ENCODE assay signal across 24 cellular contexts in genomic region chr7:44292418-44292817, GRCh38. TPM values are rescaled to one million over a fixed set of nuclear protein-coding genes. Genes with fewer than 3 reads are reported as not detected.
A peak's percentile ranks its signal among the peaks of the same experiment; 100 is the strongest.
DNase-seq lines count a peak whose midpoint lies in the region; ATAC-seq, FAIRE-seq and TF ChIP-seq lines count a peak whose summit lies in the region.
"Had no signal": no experiment of that assay in that cellular context is flagged by ENCODE, and none has a peak within 500 bp of the region (broad histone marks: within the 10 kb centered on the region; RNA-seq: fewer than 3 reads in every experiment).

No MANE protein-coding gene starts in this region.

- no peaks in the 10 kb centered on the region for H3K36me3 Mint-ChIP-seq in activated CD8-positive, alpha-beta T cell treated with anti-CD3 and anti-CD28 coated beads, Interleukin-2, amount 10 ng/mL, durations not matched to agents 7 days and 5 days (ENCODE audit: low read depth)
- H3K36me3 Mint-ChIP-seq in activated CD8-positive, alpha-beta T cell treated with anti-CD3 and anti-CD28 coated beads for 36 hours (ENCODE audit: low read depth): no peaks in the 10 kb centered on the region
- no peaks in the 10 kb centered on the region for H3K36me3 Mint-ChIP-seq in nephron (ENCODE audit: low read depth)

- no peak overlapping the region for H2AFZ ChIP-seq in K562 (ENCODE audit: low read depth, low read length)
- H2AFZ ChIP-seq: GM23338 had no signal

- intact Hi-C loops in activated CD8-positive, alpha-beta T cell treated with anti-CD3 and anti-CD28 coated beads for 36 hours (cut with micrococcal nuclease): no loop called here
- intact Hi-C loops in K562 (cut with micrococcal nuclease): no loop called here

- H3K27me3 ChIP-seq in BLaER1 (no peaks in the 10 kb centered on the region), K562 (ENCODE audit: control insufficient read depth in 2 of 2, insufficient read depth in 2 of 2, low read length in 2 of 2) (peaks cover 45 to 76% of the 10 kb centered on the region in 2 experiments), suprapubic skin (peaks cover 21% of the 10 kb centered on the region)

- H3K9me3 ChIP-seq in BLaER1 (no peaks in the 10 kb centered on the region), K562 (replicated peaks; ENCODE audit: control insufficient read depth, insufficient read depth, low read depth, low read length) (no peaks in the 10 kb centered on the region), suprapubic skin (no peaks in the 10 kb centered on the region)
- H3K9me3 ChIP-seq: SJSA1 had no signal

- CTCF ChIA-PET in activated CD8-positive, alpha-beta T cell treated with anti-CD3 and anti-CD28 coated beads, Interleukin-2, amount 10 ng/mL, durations not matched to agents 7 days and 5 days (lab: Charles Lee): interaction anchor here (0.8 to 1.4 kb wide), 2 partner anchors 18 to 52 kb away, joined by 3 to 4 read pairs; no protein-coding TSS in a partner anchor
- CTCF ChIA-PET in activated CD8-positive, alpha-beta T cell treated with anti-CD3 and anti-CD28 coated beads for 36 hours (lab: Charles Lee): no interaction called here
- CTCF ChIA-PET in K562 (lab: Yijun Ruan, JAX; ENCODE audit: low intra/inter-chr PET ratio): no interaction called here

- no peak overlapping the region for H3K9ac ChIP-seq in BLaER1
- H3K9ac ChIP-seq in K562 (ENCODE audit: insufficient read depth in 1 of 2, low read depth in 2 of 2, low read length in 2 of 2): no peak overlapping the region
- H3K9ac ChIP-seq: KMS-11 had no signal

- H3K9me1 ChIP-seq in K562 (ENCODE audit: control insufficient read depth, insufficient read depth, low read length): no peaks in the 10 kb centered on the region

- H3K4me3 ChIP-seq in BLaER1: no peak overlapping the region
- H3K4me3 ChIP-seq in K562: no peak overlapping the region
- no peak overlapping the region for H3K4me3 ChIP-seq in suprapubic skin
- H3K4me3 ChIP-seq: GM23338, SJSA1 had no signal

- no peak for FAIRE-seq in K562 (lab: Jason Lieb, UNC)

- H3K27ac ChIP-seq in BLaER1 (no peak overlapping the region), K562 (ENCODE audit: extremely low read depth, low read depth, low read length) (no peak overlapping the region), suprapubic skin (no peak overlapping the region)
- H3K27ac ChIP-seq: 22Rv1, KMS-11, SJSA1 had no signal

- no peaks in the 10 kb centered on the region for H3K4me1 Mint-ChIP-seq in activated CD8-positive, alpha-beta T cell treated with anti-CD3 and anti-CD28 coated beads, Interleukin-2, amount 10 ng/mL, durations not matched to agents 7 days and 5 days (ENCODE audit: low read depth)
- H3K4me1 Mint-ChIP-seq in activated CD8-positive, alpha-beta T cell treated with anti-CD3 and anti-CD28 coated beads for 36 hours (ENCODE audit: low read depth): no peaks in the 10 kb centered on the region
- H3K4me1 Mint-ChIP-seq in nephron: peaks cover 26% of the 10 kb centered on the region

- no peak for TF ChIP-seq RAD21 in K562 (CRISPR knock-in tag; conservative IDR thresholded peaks at IDR 0.05 in 1 of 2, IDR thresholded peaks at IDR 0.05 in 1 of 2)

- POLR2A ChIA-PET in activated CD8-positive, alpha-beta T cell treated with anti-CD3 and anti-CD28 coated beads, Interleukin-2, amount 10 ng/mL, durations not matched to agents 7 days and 5 days (lab: Charles Lee): interaction anchor here (0.6 kb wide), 1 partner anchor 376 kb away, joined by 4 read pairs; no protein-coding TSS in a partner anchor
- POLR2A ChIA-PET in activated CD8-positive, alpha-beta T cell treated with anti-CD3 and anti-CD28 coated beads for 36 hours (lab: Charles Lee): no interaction called here
- POLR2A ChIA-PET in K562 (lab: Yijun Ruan, JAX): interaction anchor here (1.1 kb wide), 1 partner anchor 32 kb away, joined by 3 read pairs; no protein-coding TSS in a partner anchor

- no TSS peak for BruUV-seq in K562 (replicated peaks; lab: Mats Ljungman, UMichigan)

- H3K4me2 ChIP-seq in BLaER1: peak overlapping the region; percentile 2; the same call in 1 of the 2 replicates
- no peak overlapping the region for H3K4me2 ChIP-seq in K562 (ENCODE audit: insufficient read depth, low read length)
- H3K4me2 ChIP-seq: GM23338, KMS-11 had no signal

- no peak overlapping the region for H3K27ac Mint-ChIP-seq in activated CD8-positive, alpha-beta T cell treated with anti-CD3 and anti-CD28 coated beads, Interleukin-2, amount 10 ng/mL, durations not matched to agents 7 days and 5 days
- no peak overlapping the region for H3K27ac Mint-ChIP-seq in activated CD8-positive, alpha-beta T cell treated with anti-CD3 and anti-CD28 coated beads for 36 hours
- H3K27ac Mint-ChIP-seq in nephron: peak overlapping the region in 2 of 3 experiments; percentile 51 to 94
- H3K27ac Mint-ChIP-seq: B cell, GM23338, H9, HFFc6 had no signal

- no peaks in the 10 kb centered on the region for H3K9me3 Mint-ChIP-seq in activated CD8-positive, alpha-beta T cell treated with anti-CD3 and anti-CD28 coated beads, Interleukin-2, amount 10 ng/mL, durations not matched to agents 7 days and 5 days (ENCODE audit: insufficient read depth)
- H3K9me3 Mint-ChIP-seq in activated CD8-positive, alpha-beta T cell treated with anti-CD3 and anti-CD28 coated beads for 36 hours: no peaks in the 10 kb centered on the region
- peaks cover 8% of the 10 kb centered on the region for H3K9me3 Mint-ChIP-seq in nephron
- H3K9me3 Mint-ChIP-seq: GM23338, H9, HFFc6 had no signal

- TF ChIP-seq EP300 in K562 (IDR thresholded peaks at IDR 0.05; ENCODE audit: low read length): no peak
- TF ChIP-seq EP300 in suprapubic skin (IDR thresholded peaks at IDR 0.05): no peak

- no peak overlapping the region for H3K4me3 Mint-ChIP-seq in activated CD8-positive, alpha-beta T cell treated with anti-CD3 and anti-CD28 coated beads, Interleukin-2, amount 10 ng/mL, durations not matched to agents 7 days and 5 days
- no peak overlapping the region for H3K4me3 Mint-ChIP-seq in activated CD8-positive, alpha-beta T cell treated with anti-CD3 and anti-CD28 coated beads for 36 hours
- H3K4me3 Mint-ChIP-seq in nephron: no peak overlapping the region
- H3K4me3 Mint-ChIP-seq: B cell, GM23338, H9, HFFc6 had no signal

- H3K36me3 ChIP-seq in BLaER1 (no peaks in the 10 kb centered on the region), K562 (ENCODE audit: control insufficient read depth, insufficient read depth, low read length) (no peaks in the 10 kb centered on the region), suprapubic skin (no peaks in the 10 kb centered on the region)
- H3K36me3 ChIP-seq: SJSA1 had no signal

- no peaks in the 10 kb centered on the region for H4K20me1 ChIP-seq in BLaER1
- peaks cover 11% of the 10 kb centered on the region; the same call in 1 of the 2 replicates for H4K20me1 ChIP-seq in K562 (replicated peaks; ENCODE audit: control insufficient read depth, insufficient read depth, low read length)

- WGBS in K562 (ENCODE audit: insufficient coverage, low coverage, missing lambda C conversion rate): 0% methylated on average over 1 of the region's 1 CpG
- WGBS in suprapubic skin: 81% methylated on average over 1 of the region's 1 CpG

- no peaks in the 10 kb centered on the region for H3K79me2 ChIP-seq in K562 (ENCODE audit: control insufficient read depth, insufficient read depth, low read length)

- peak; percentile 4 for DNase-seq in activated CD8-positive, alpha-beta T cell treated with anti-CD3 and anti-CD28 coated beads, Interleukin-2, amount 10 ng/mL, durations not matched to agents 7 days and 5 days
- DNase-seq in activated CD8-positive, alpha-beta T cell treated with anti-CD3 and anti-CD28 coated beads for 36 hours: no peak
- no peak for DNase-seq in K562 (ENCODE audit: extremely low read depth in 1 of 4, low spot score in 3 of 4)
- no peak for DNase-seq in suprapubic skin (ENCODE audit: low spot score in 2 of 2)
- DNase-seq: DMS153; H9; HFFc6; MM.1S; NCI-H2029; NCI-H446; NCI-H524 treated with DMSO at 0.1 percent for 48 hours; NCI-H82; NK-92 treated with Interleukin-12 subunit alpha and Interleukin-12 subunit beta, amount 100 ng/mL, for 24 hours; PC-3 had no signal

- H3K4me1 ChIP-seq in BLaER1 (peaks cover 43% of the 10 kb centered on the region), K562 (replicated peaks in 1 of 2; ENCODE audit: control insufficient read depth in 2 of 2, insufficient read depth in 2 of 2, low read length in 2 of 2) (peaks cover 14% of the 10 kb centered on the region in 2 experiments), suprapubic skin (no peaks in the 10 kb centered on the region)
- H3K4me1 ChIP-seq: SJSA1 had no signal

- peaks cover 41% of the 10 kb centered on the region for H3K27me3 Mint-ChIP-seq in activated CD8-positive, alpha-beta T cell treated with anti-CD3 and anti-CD28 coated beads, Interleukin-2, amount 10 ng/mL, durations not matched to agents 7 days and 5 days (ENCODE audit: low read depth)
- H3K27me3 Mint-ChIP-seq in activated CD8-positive, alpha-beta T cell treated with anti-CD3 and anti-CD28 coated beads for 36 hours: peaks cover 26% of the 10 kb centered on the region
- H3K27me3 Mint-ChIP-seq in nephron (ENCODE audit: low read depth): peaks cover 42% of the 10 kb centered on the region

- TF ChIP-seq POLR2A in K562 (conservative IDR thresholded peaks at IDR 0.05) (no peak), suprapubic skin (IDR thresholded peaks at IDR 0.05) (no peak)

- ATAC-seq in activated CD8-positive, alpha-beta T cell treated with anti-CD3 and anti-CD28 coated beads, Interleukin-2, amount 10 ng/mL, durations not matched to agents 7 days and 5 days: no peak
- no peak for ATAC-seq in activated CD8-positive, alpha-beta T cell treated with anti-CD3 and anti-CD28 coated beads for 36 hours
- ATAC-seq in K562: no peak
- ATAC-seq in HG03175 (IDR thresholded peaks at IDR 0.05; ENCODE audit: unreplicated experiment): no peak
- no peak for ATAC-seq in GM21515 (IDR thresholded peaks at IDR 0.05; ENCODE audit: unreplicated experiment)
- ATAC-seq: GM23338, PC-3 had no signal

- in situ Hi-C loops in K562 (cut with MboI): no loop called here

- no peak for TF ChIP-seq CTCF in activated CD8-positive, alpha-beta T cell treated with anti-CD3 and anti-CD28 coated beads for 36 hours (IDR thresholded peaks at IDR 0.05)
- TF ChIP-seq CTCF in K562 (IDR thresholded peaks at IDR 0.05 in 2 of 3, conservative IDR thresholded peaks at IDR 0.05 in 1 of 3; ENCODE audit: insufficient read depth in 2 of 3, low read depth in 1 of 3, low read length in 3 of 3): no peak
- no peak for TF ChIP-seq CTCF in nephron (IDR thresholded peaks at IDR 0.05; ENCODE audit: unreplicated experiment in 3 of 3)
- TF ChIP-seq CTCF in suprapubic skin (IDR thresholded peaks at IDR 0.05): no peak

RNA-seq across cellular contexts. Expression of gene CAMK2B, which starts 33.0 kb away (rescaled TPM):
- not detected for total RNA-seq in activated CD8-positive, alpha-beta T cell treated with anti-CD3 and anti-CD28 coated beads, Interleukin-2, amount 10 ng/mL, durations not matched to agents 7 days and 5 days
- total RNA-seq in activated CD8-positive, alpha-beta T cell treated with anti-CD3 and anti-CD28 coated beads for 36 hours: 1 to 10 TPM in 1 of 2 experiments, under 1 TPM in 1; 0.97 to 1.9 TPM
- total RNA-seq in K562 (2011; cell fraction: chromatin; rRNA removed; ENCODE audit: low replicate concordance): 0.23 TPM in 1 of 2 replicates, not detected in the other
- 0.26 and 0.50 TPM in 2 replicates for total RNA-seq in K562 (2011; cell fraction: nucleolus; rRNA removed)
- not detected in 2 replicates for total RNA-seq in K562 (2011; cell fraction: nucleoplasm; rRNA removed)
- total RNA-seq in K562 (2014; rRNA removed): 0.09 and 0.16 TPM in 2 replicates
- not detected in 2 replicates for total RNA-seq in K562 (2014; rRNA removed; fragmentation: Illumina TruSeq; extraction: Trizol)
- 0.04 TPM in 2 replicates for total RNA-seq in K562 (2015; rRNA removed; fragmentation: Illumina TruSeq; extraction: Trizol)
- 0.29 TPM in 1 of 2 replicates, not detected in the other for total RNA-seq in K562 (2021)
- polyA plus RNA-seq in K562 (2011; rRNA removed): 0.04 and 0.12 TPM in 2 replicates
- polyA plus RNA-seq in K562 (2011; cell fraction: cytosol; rRNA removed): 0.04 and 0.13 TPM in 2 replicates
- 0.10 and 0.18 TPM in 2 replicates for polyA plus RNA-seq in K562 (2011; cell fraction: nucleus; rRNA removed)
- 0.09 and 0.18 TPM in 2 replicates for polyA plus RNA-seq in K562 (2012)
- 0.07 and 0.10 TPM in 2 replicates for polyA plus RNA-seq in K562 (2014; fragmentation: Illumina TruSeq; extraction: Trizol)
- polyA plus RNA-seq in K562 (2014; fragmentation: Nextera tagmentation; extraction: Ambion mirVana): not detected
- 0.05 and 0.08 TPM in 2 replicates for polyA plus RNA-seq in K562 (2014; rRNA removed)
- polyA minus RNA-seq in K562 (2011; rRNA and poly(A)+ RNA removed): not detected in 2 replicates
- not detected in 2 replicates for polyA minus RNA-seq in K562 (2011; cell fraction: cytosol; rRNA and poly(A)+ RNA removed)
- not detected in 2 replicates for polyA minus RNA-seq in K562 (2011; cell fraction: nucleus; rRNA and poly(A)+ RNA removed)
- 1 to 10 TPM in 2 of 4 donors, under 1 TPM in 2; 0.89 to 5.1 (median 1.2) TPM for total RNA-seq in suprapubic skin
- total RNA-seq: B cell, Calu3, GM23338, SJSA1 had no signal
- polyA plus RNA-seq: GM23338 had no signal

Comparison
In these comparisons a context has a peak if more than half of its experiments do, and no peak if none do; other contexts are left out.
1. H3K27ac Mint-ChIP-seq: peak in nephron (2 of 3); none in activated CD8-positive, alpha-beta T cell treated with anti-CD3 and anti-CD28 coated beads, Interleukin-2, amount 10 ng/mL, durations not matched to agents 7 days and 5 days (single experiment) and activated CD8-positive, alpha-beta T cell treated with anti-CD3 and anti-CD28 coated beads for 36 hours (single experiment).